ENCODE assay signal across 21 cellular contexts in genomic region chr20:48807051-48807450, GRCh38. TPM values are rescaled to one million over a fixed set of nuclear protein-coding genes. Genes with fewer than 3 reads are reported as not detected.
A peak's percentile ranks its signal among the peaks of the same experiment; 100 is the strongest.
DNase-seq lines count a peak whose midpoint lies in the region; ATAC-seq, FAIRE-seq and TF ChIP-seq lines count a peak whose summit lies in the region.
"Had no signal": no experiment of that assay in that cellular context is flagged by ENCODE, and none has a peak within 500 bp of the region (broad histone marks: within the 10 kb centered on the region; RNA-seq: fewer than 3 reads in every experiment).

No MANE protein-coding gene starts in this region.

- H3K4me2 ChIP-seq in K562 (ENCODE audit: insufficient read depth, low read length) = no peak overlapping the region
- H3K4me2 ChIP-seq: BLaER1, PC-9 had no signal

- H3K27ac Mint-ChIP-seq in activated T-cell treated with anti-CD3 and anti-CD28 coated beads, Interleukin-2, amount 50 U/mL, for 72 hours = no peak overlapping the region

- H3K9me3 Mint-ChIP-seq in activated T-cell treated with anti-CD3 and anti-CD28 coated beads, Interleukin-2, amount 50 U/mL, for 72 hours = peaks cover 0 to 4% of the 10 kb centered on the region in 2 donors

- H3K79me2 ChIP-seq in K562 (ENCODE audit: control insufficient read depth, insufficient read depth, low read length) = no peaks in the 10 kb centered on the region

- H3K36me3 Mint-ChIP-seq in activated T-cell treated with anti-CD3 and anti-CD28 coated beads, Interleukin-2, amount 50 U/mL, for 72 hours (ENCODE audit: insufficient read depth in 2 of 2) = peaks cover 8 to 18% of the 10 kb centered on the region in 2 donors

- CTCF ChIA-PET in K562 (lab: Yijun Ruan, JAX; ENCODE audit: low intra/inter-chr PET ratio) = no interaction called here

- no peak for TF ChIP-seq EP300 in K562 (IDR thresholded peaks at IDR 0.05; ENCODE audit: low read length)

- 64% methylated on average over 1 of the region's 1 CpG for whole genome bisulfite sequencing in K562 (ENCODE audit: insufficient coverage, low coverage, missing lambda C conversion rate)

- no peak for TF ChIP-seq CTCF in left ventricle myocardium inferior (IDR thresholded peaks at IDR 0.05; ENCODE audit: borderline replicate concordance)
- TF ChIP-seq CTCF in K562 (IDR thresholded peaks at IDR 0.05 in 2 of 3, conservative IDR thresholded peaks at IDR 0.05 in 1 of 3; ENCODE audit: insufficient read depth in 2 of 3, low read depth in 1 of 3, low read length in 3 of 3) = no peak
- no peak for TF ChIP-seq CTCF in thoracic aorta (IDR thresholded peaks at IDR 0.05)

- in situ Hi-C loops in K562 (cut with MboI) = no loop called here

- no TSS peak for BruUV-seq in K562 (replicated peaks; lab: Mats Ljungman, UMichigan)

- peaks cover 27% of the 10 kb centered on the region for H3K4me1 Mint-ChIP-seq in activated T-cell treated with anti-CD3 and anti-CD28 coated beads, Interleukin-2, amount 50 U/mL, for 72 hours (ENCODE audit: low read depth)

- H3K27me3 ChIP-seq in left ventricle myocardium inferior (ENCODE audit: low read depth) (no peaks in the 10 kb centered on the region), K562 (ENCODE audit: control insufficient read depth in 2 of 2, insufficient read depth in 2 of 2, low read length in 2 of 2) (peaks cover 0 to 11% of the 10 kb centered on the region in 2 experiments; a peak in 3 of 5 replicates), thoracic aorta (replicated peaks; ENCODE audit: insufficient read depth) (no peaks in the 10 kb centered on the region)
- H3K27me3 ChIP-seq: BLaER1, SJSA1 had no signal

- H3K9me3 ChIP-seq in left ventricle myocardium inferior (replicated peaks) (peaks cover 15% of the 10 kb centered on the region), K562 (replicated peaks; ENCODE audit: control insufficient read depth, insufficient read depth, low read depth, low read length) (no peaks in the 10 kb centered on the region), thoracic aorta (no peaks in the 10 kb centered on the region)

- FAIRE-seq in K562 (lab: Jason Lieb, UNC) = no peak
- FAIRE-seq: GM12891, GM18507 had no signal

- no peak overlapping the region for H2AFZ ChIP-seq in K562 (ENCODE audit: low read depth, low read length)
- H2AFZ ChIP-seq: GM23248, PC-9 had no signal

- H4K20me1 ChIP-seq in K562 (replicated peaks; ENCODE audit: control insufficient read depth, insufficient read depth, low read length) = no peaks in the 10 kb centered on the region; the same call in 1 of the 2 replicates
- H4K20me1 ChIP-seq: BLaER1 had no signal

- no peaks in the 10 kb centered on the region for H3K27me3 Mint-ChIP-seq in activated T-cell treated with anti-CD3 and anti-CD28 coated beads, Interleukin-2, amount 50 U/mL, for 72 hours (ENCODE audit: low read depth)

- H3K36me3 ChIP-seq in left ventricle myocardium inferior (no peaks in the 10 kb centered on the region), K562 (ENCODE audit: control insufficient read depth, insufficient read depth, low read length) (no peaks in the 10 kb centered on the region), thoracic aorta (no peaks in the 10 kb centered on the region)
- H3K36me3 ChIP-seq: BLaER1, SJSA1 had no signal

- H3K4me1 ChIP-seq in left ventricle myocardium inferior (peaks cover 42% of the 10 kb centered on the region), K562 (replicated peaks in 1 of 2; ENCODE audit: control insufficient read depth in 2 of 2, insufficient read depth in 2 of 2, low read length in 2 of 2) (0 out of 5 replicates have a peak, but pooled peaks cover 0 to 4% of the 10 kb centered on the region in 2 experiments), thoracic aorta (ENCODE audit: control insufficient read depth in 1 of 2, low read depth in 2 of 2) (peaks cover 21 to 52% of the 10 kb centered on the region in 2 donors)
- H3K4me1 ChIP-seq: SJSA1 had no signal

- DNase-seq in left ventricle myocardium inferior = no peak
- DNase-seq in left ventricle myocardium superior = no peak
- DNase-seq in K562 (ENCODE audit: extremely low read depth in 1 of 4, low spot score in 3 of 4) = no peak
- DNase-seq in erythroblast (lab: John Stamatoyannopoulos, UW) = peak; percentile 17 to 37
- DNase-seq in thoracic aorta (ENCODE audit: low spot score) = no peak
- DNase-seq in activated T-cell treated with anti-CD3 and anti-CD28 coated beads, Interleukin-2, amount 50 U/mL, for 72 hours = no peak
- no peak for DNase-seq in NCI-H748 (lab: John Stamatoyannopoulos, UW; ENCODE audit: unreplicated experiment)
- DNase-seq in SW 1271 (lab: John Stamatoyannopoulos, UW) = no peak
- DNase-seq: 8988T, DMS 273 treated with DMSO at 0.1 percent for 48 hours, GDM1, GM23248, HCEC 1CT, NCI-H1930, NCI-H2171, NCI-H774, PC-9 had no signal

- H3K27ac ChIP-seq in left ventricle myocardium inferior (replicated peaks) (peak overlapping the region; percentile 83), K562 (ENCODE audit: extremely low read depth, low read depth, low read length) (no peak overlapping the region), thoracic aorta (no peak overlapping the region)
- H3K27ac ChIP-seq: BLaER1, GM23248, PC-9, SJSA1 had no signal

- H3K4me3 Mint-ChIP-seq in activated T-cell treated with anti-CD3 and anti-CD28 coated beads, Interleukin-2, amount 50 U/mL, for 72 hours = no peak overlapping the region

- ATAC-seq in left ventricle myocardium superior = no peak
- ATAC-seq in K562 = no peak
- no peak for ATAC-seq in thoracic aorta (ENCODE audit: insufficient number of reproducible peaks, low FRiP score, low read depth)
- ATAC-seq in activated T-cell treated with anti-CD3 and anti-CD28 coated beads, Interleukin-2, amount 50 U/mL, for 72 hours (replicated peaks in 1 of 2) = no peak

- H3K9me1 ChIP-seq in K562 (ENCODE audit: control insufficient read depth, insufficient read depth, low read length) = no peaks in the 10 kb centered on the region

- no peak for TF ChIP-seq POLR2A in K562 (conservative IDR thresholded peaks at IDR 0.05)
- TF ChIP-seq POLR2A in erythroblast (IDR thresholded peaks at IDR 0.05; ENCODE audit: low read length) = no peak

- POLR2A ChIA-PET in K562 (lab: Yijun Ruan, JAX) = no interaction called here

- H3K4me3 ChIP-seq in left ventricle myocardium inferior = no peak overlapping the region
- H3K4me3 ChIP-seq in K562 = no peak overlapping the region
- peak overlapping the region; percentile 56 for H3K4me3 ChIP-seq in thoracic aorta
- H3K4me3 ChIP-seq: BLaER1, GM23248, PC-9, SJSA1 had no signal

- no peak for TF ChIP-seq RAD21 in K562 (CRISPR knock-in tag; conservative IDR thresholded peaks at IDR 0.05 in 1 of 2, IDR thresholded peaks at IDR 0.05 in 1 of 2)

- no peak overlapping the region for H3K9ac ChIP-seq in K562 (ENCODE audit: insufficient read depth in 1 of 2, low read depth in 2 of 2, low read length in 2 of 2)
- H3K9ac ChIP-seq: BLaER1, GM23248 had no signal

- intact Hi-C loops in left ventricle myocardium inferior (cut with micrococcal nuclease) = no loop called here
- intact Hi-C loops in left ventricle myocardium superior (cut with micrococcal nuclease) = no loop called here
- intact Hi-C loops in K562 (cut with micrococcal nuclease) = no loop called here

TF ChIP-seq in K562, 482 proteins besides CTCF, POLR2A, EP300 and RAD21 (continues in another document):
- peak; percentile 68; the same call in 1 of the 2 replicates for TF ChIP-seq ZNF740 (CRISPR knock-in tag; IDR thresholded peaks at IDR 0.05)
- no peak for TF ChIP-seq ZNF740 (tag; IDR thresholded peaks at IDR 0.05)
- TF ChIP-seq RNF2 (IDR thresholded peaks at IDR 0.05) = no peak
- no peak for TF ChIP-seq EWSR1 (IDR thresholded peaks at IDR 0.05; ENCODE audit: borderline replicate concordance, low read depth, partially characterized antibody)
- TF ChIP-seq CHD1 (IDR thresholded peaks at IDR 0.05; ENCODE audit: low read length) = no peak

RNA-seq across cellular contexts. Expression of gene PREX1, which starts 20.7 kb away (rescaled TPM):
- total RNA-seq in left ventricle myocardium inferior = 11.2 TPM
- 8.3 TPM for total RNA-seq in left ventricle myocardium superior
- 7.3 and 17.0 TPM in 2 replicates for total RNA-seq in K562 (2011; cell fraction: chromatin; rRNA removed; ENCODE audit: low replicate concordance)
- total RNA-seq in K562 (2011; cell fraction: nucleolus; rRNA removed) = 5.9 and 8.0 TPM in 2 replicates
- total RNA-seq in K562 (2011; cell fraction: nucleoplasm; rRNA removed) = 7.9 and 9.6 TPM in 2 replicates
- 5.4 and 9.3 TPM in 2 replicates for total RNA-seq in K562 (2014; rRNA removed)
- total RNA-seq in K562 (2014; rRNA removed; fragmentation: Illumina TruSeq; extraction: Trizol) = 3.3 and 5.1 TPM in 2 replicates
- 4.7 and 4.8 TPM in 2 replicates for total RNA-seq in K562 (2015; rRNA removed; fragmentation: Illumina TruSeq; extraction: Trizol)
- total RNA-seq in K562 (2021) = 9.0 and 10.4 TPM in 2 replicates
- polyA plus RNA-seq in K562 (2011; rRNA removed) = 1.8 and 4.9 TPM in 2 replicates
- polyA plus RNA-seq in K562 (2011; cell fraction: cytosol; rRNA removed) = 2.5 and 2.6 TPM in 2 replicates
- polyA plus RNA-seq in K562 (2011; cell fraction: nucleus; rRNA removed) = 5.3 and 7.3 TPM in 2 replicates
- polyA plus RNA-seq in K562 (2012) = 5.7 and 10.6 TPM in 2 replicates
- 5.5 and 6.1 TPM in 2 replicates for polyA plus RNA-seq in K562 (2014; fragmentation: Illumina TruSeq; extraction: Trizol)
- 1 to 10 TPM in 1 of 2 experiments, under 1 TPM in 1; 0.37 to 1.6 TPM for polyA plus RNA-seq in K562 (2014; fragmentation: Nextera tagmentation; extraction: Ambion mirVana)
- polyA plus RNA-seq in K562 (2014; rRNA removed) = 4.2 and 4.4 TPM in 2 replicates
- 3.3 and 4.7 TPM in 2 replicates for polyA minus RNA-seq in K562 (2011; rRNA and poly(A)+ RNA removed)
- 1.6 and 4.8 TPM in 2 replicates for polyA minus RNA-seq in K562 (2011; cell fraction: cytosol; rRNA and poly(A)+ RNA removed)
- polyA minus RNA-seq in K562 (2011; cell fraction: nucleus; rRNA and poly(A)+ RNA removed) = 2.7 and 8.8 TPM in 2 replicates
- total RNA-seq in thoracic aorta = 100 to 1,000 TPM in 1 of 2 donors, 10 to 100 TPM in 1; 94.6 to 101 TPM
- total RNA-seq in activated T-cell treated with anti-CD3 and anti-CD28 coated beads, Interleukin-2, amount 50 U/mL, for 72 hours = 100 to 1,000 TPM in 1 of 2 donors, 10 to 100 TPM in 1; 85.6 to 112 TPM

Comparison
In these comparisons a context has a peak if more than half of its experiments do, and no peak if none do; other contexts are left out.
1. DNase-seq: peak in erythroblast (2 of 2); none in left ventricle myocardium inferior (single experiment), left ventricle myocardium superior (single experiment), K562 (0 of 4), thoracic aorta (single experiment), activated T-cell treated with anti-CD3 and anti-CD28 coated beads, Interleukin-2, amount 50 U/mL, for 72 hours (0 of 2), NCI-H748 (single experiment) and SW 1271 (0 of 2).